8 cellular contexts compared by ENCODE assay signal in genomic region chr16:1706386-1707192, GRCh38. TPM values are rescaled to one million over a fixed set of nuclear protein-coding genes. Genes with fewer than 3 reads are reported as not detected.
DNase-seq lines count a peak whose midpoint lies in the region; ATAC-seq and TF ChIP-seq lines count a peak whose summit lies in the region.

No MANE protein-coding gene starts in this region.

- peak overlapping the region; percentile 87 for H3K27ac Mint-ChIP-seq in T-helper 1 cell treated with Interleukin-12 subunit alpha and Interleukin-12 subunit beta and Interleukin-4 antibody, amounts not matched to agents 30 μg/mL and 1 μg/mL, for 36 hours

- H3K4me3 Mint-ChIP-seq in T-helper 1 cell treated with Interleukin-12 subunit alpha and Interleukin-12 subunit beta and Interleukin-4 antibody, amounts not matched to agents 30 μg/mL and 1 μg/mL, for 36 hours = peak overlapping the region; percentile 88

- in situ Hi-C loops in T47D (cut with HindIII; ENCODE audit: low pct_unique_long_range_greater_than_20kb, low sequenced_read_pairs) = no loop called here

- H3K4me1 Mint-ChIP-seq in T-helper 1 cell treated with Interleukin-12 subunit alpha and Interleukin-12 subunit beta and Interleukin-4 antibody, amounts not matched to agents 30 μg/mL and 1 μg/mL, for 36 hours (ENCODE audit: low read depth) = peaks cover 31% of the 10 kb centered on the region

- no peak for TF ChIP-seq CTCF in kidney epithelial cell (IDR thresholded peaks at IDR 0.05; ENCODE audit: insufficient read depth, low read length, poor library complexity, severe bottlenecking)

- no peaks in the 10 kb centered on the region for H3K36me3 ChIP-seq in kidney epithelial cell (ENCODE audit: control insufficient read depth, insufficient read depth, low read length)

- H3K9me3 Mint-ChIP-seq in T-helper 1 cell treated with Interleukin-12 subunit alpha and Interleukin-12 subunit beta and Interleukin-4 antibody, amounts not matched to agents 30 μg/mL and 1 μg/mL, for 36 hours = no peaks in the 10 kb centered on the region

- peak overlapping the region; percentile 74 for H3K4me3 ChIP-seq in kidney epithelial cell (ENCODE audit: low read depth, low read length)

- H3K27me3 Mint-ChIP-seq in T-helper 1 cell treated with Interleukin-12 subunit alpha and Interleukin-12 subunit beta and Interleukin-4 antibody, amounts not matched to agents 30 μg/mL and 1 μg/mL, for 36 hours (ENCODE audit: low read depth) = no peaks in the 10 kb centered on the region

- peak; percentile 31 for DNase-seq in NCI-H748 (lab: John Stamatoyannopoulos, UW; ENCODE audit: unreplicated experiment)
- DNase-seq in NCI-H748 treated with DMSO at 0.1 percent for 48 hours (lab: John Stamatoyannopoulos, UW) = no peak
- DNase-seq in T47D (ENCODE audit: low read depth in 1 of 2, low spot score in 1 of 2) = peak; percentile 33 to 71
- DNase-seq in kidney epithelial cell (ENCODE audit: low read depth) = no peak
- peak; percentile 54 for DNase-seq in stimulated activated CD4-positive, alpha-beta T cell treated with anti-CD3 and anti-CD28 coated beads, Interleukin-4, amount 100 ng/mL, for 1 hour
- no peak for DNase-seq in GOT3 (lab: John Stamatoyannopoulos, UW)

- peaks cover 8% of the 10 kb centered on the region for H3K36me3 Mint-ChIP-seq in T-helper 1 cell treated with Interleukin-12 subunit alpha and Interleukin-12 subunit beta and Interleukin-4 antibody, amounts not matched to agents 30 μg/mL and 1 μg/mL, for 36 hours (ENCODE audit: low read depth)

- no peaks in the 10 kb centered on the region for H3K27me3 ChIP-seq in kidney epithelial cell (ENCODE audit: control insufficient read depth, insufficient read depth, low read length)

- peak; percentile 5 for ATAC-seq in HG03095 (IDR thresholded peaks at IDR 0.05; ENCODE audit: unreplicated experiment)

RNA-seq across cellular contexts. Expression of gene MAPK8IP3, which starts 0.6 kb away (rescaled TPM):
- 32.6 and 46.9 TPM in 2 replicates for total RNA-seq in kidney epithelial cell

RNA-seq across cellular contexts. Expression of gene JPT2, which starts 28.5 kb away (rescaled TPM):
- 108 and 109 TPM in 2 replicates for total RNA-seq in kidney epithelial cell

Comparison
In these comparisons a context has a peak if more than half of its experiments do, and no peak if none do; other contexts are left out.
1. DNase-seq: peak in NCI-H748 (single experiment), T47D (2 of 2) and stimulated activated CD4-positive, alpha-beta T cell treated with anti-CD3 and anti-CD28 coated beads, Interleukin-4, amount 100 ng/mL, for 1 hour (single experiment); none in NCI-H748 treated with DMSO at 0.1 percent for 48 hours (single experiment), kidney epithelial cell (single experiment) and GOT3 (single experiment).